17 cellular contexts compared by ENCODE assay signal in genomic region chr5:55072668-55073067, GRCh38. TPM values are rescaled to one million over a fixed set of nuclear protein-coding genes. Genes with fewer than 3 reads are reported as not detected.
DNase-seq lines count a peak whose midpoint lies in the region; ATAC-seq and TF ChIP-seq lines count a peak whose summit lies in the region.
"Had no signal": no experiment of that assay in that cellular context is flagged by ENCODE, and none has a peak within 500 bp of the region (broad histone marks: within the 10 kb centered on the region; RNA-seq: fewer than 3 reads in every experiment).

No MANE protein-coding gene starts in this region.

- intact Hi-C loops in activated CD4-positive, alpha-beta T cell treated with anti-CD3 and anti-CD28 coated beads, Interleukin-2, amount 10 ng/mL, durations not matched to agents 24 days and 14 days (cut with micrococcal nuclease), result loop anchor here (1.0 to 2.0 kb wide), 8 partner anchors 10 to 170 kb away; partner anchors contain the start of gene GZMA
- intact Hi-C loops in spleen (cut with DNase I; ENCODE audit: low total_unique reads), result no loop called here

- POLR2A ChIA-PET in activated naive CD8-positive, alpha-beta T cell treated with anti-CD3 and anti-CD28 coated beads, Interleukin-2, amount 10 ng/mL, durations not matched to agents 7 days and 5 days (lab: Charles Lee), result interaction anchor here (1.4 to 3.1 kb wide), 3 partner anchors 11 to 36 kb away, joined by 6 to 15 read pairs (median 7); partner anchors contain the start of gene GZMA

- no peaks in the 10 kb centered on the region for H3K27me3 Mint-ChIP-seq in activated CD4-positive, alpha-beta T cell treated with anti-CD3 and anti-CD28 coated beads, Interleukin-2, amount 10 ng/mL, durations not matched to agents 24 days and 14 days
- H3K27me3 Mint-ChIP-seq in activated naive CD8-positive, alpha-beta T cell treated with anti-CD3 and anti-CD28 coated beads, Interleukin-2, amount 10 ng/mL, durations not matched to agents 7 days and 5 days, result no peaks in the 10 kb centered on the region
- H3K27me3 Mint-ChIP-seq: dendritic cell treated with granulocyte-macrophage colony-stimulating factor and Interleukin-4, amounts not matched to agents 40 ng/mL and 50 ng/mL, for 4 days had no signal

- WGBS in spleen, 5 donors, result 12 to 27% (median 24%) methylated on average over 2 of the region's 2 CpGs

- peak; percentile 83 for ATAC-seq in activated naive CD8-positive, alpha-beta T cell treated with anti-CD3 and anti-CD28 coated beads, Interleukin-2, amount 10 ng/mL, durations not matched to agents 7 days and 5 days (ENCODE audit: low read depth)
- ATAC-seq in HG02798 (IDR thresholded peaks at IDR 0.05; ENCODE audit: poor library complexity, unreplicated experiment), result no peak
- ATAC-seq: A549, K562, left lung had no signal

- no peaks in the 10 kb centered on the region for H3K36me3 ChIP-seq in spleen
- H3K36me3 ChIP-seq: left lung had no signal

- peaks cover 41% of the 10 kb centered on the region for H3K4me1 Mint-ChIP-seq in activated CD4-positive, alpha-beta T cell treated with anti-CD3 and anti-CD28 coated beads, Interleukin-2, amount 10 ng/mL, durations not matched to agents 24 days and 14 days
- peaks cover 50% of the 10 kb centered on the region for H3K4me1 Mint-ChIP-seq in activated naive CD8-positive, alpha-beta T cell treated with anti-CD3 and anti-CD28 coated beads, Interleukin-2, amount 10 ng/mL, durations not matched to agents 7 days and 5 days

- DNase-seq in activated CD4-positive, alpha-beta T cell treated with anti-CD3 and anti-CD28 coated beads, Interleukin-2, amount 10 ng/mL, durations not matched to agents 24 days and 14 days, result peak; percentile 83
- DNase-seq in activated CD4-positive, alpha-beta T cell treated with anti-CD3 and anti-CD28 coated beads, Interleukin-2, amount 50 U/mL, for 48 hours, result no peak
- DNase-seq in Kasumi-1 (lab: John Stamatoyannopoulos, UW), result peak; percentile 11 to 29
- DNase-seq in activated naive CD8-positive, alpha-beta T cell treated with anti-CD3 and anti-CD28 coated beads, Interleukin-2, amount 10 ng/mL, durations not matched to agents 7 days and 5 days, result no peak
- no peak for DNase-seq in spleen
- DNase-seq in NCI-H1436 treated with DMSO at 0.1 percent for 48 hours (lab: John Stamatoyannopoulos, UW), result no peak
- no peak for DNase-seq in OCI-M2 (lab: John Stamatoyannopoulos, UW; ENCODE audit: unreplicated experiment)
- DNase-seq: COR-L47, left lung, NCI-H146, NCI-H510A treated with DMSO at 0.1 percent for 48 hours, PC-9 had no signal

- H3K9me3 Mint-ChIP-seq in activated CD4-positive, alpha-beta T cell treated with anti-CD3 and anti-CD28 coated beads, Interleukin-2, amount 10 ng/mL, durations not matched to agents 24 days and 14 days, result peaks cover 9% of the 10 kb centered on the region
- H3K9me3 Mint-ChIP-seq in activated naive CD8-positive, alpha-beta T cell treated with anti-CD3 and anti-CD28 coated beads, Interleukin-2, amount 10 ng/mL, durations not matched to agents 7 days and 5 days, result peaks cover 12% of the 10 kb centered on the region
- H3K9me3 Mint-ChIP-seq: dendritic cell treated with granulocyte-macrophage colony-stimulating factor and Interleukin-4, amounts not matched to agents 40 ng/mL and 50 ng/mL, for 4 days had no signal

- no peak for TF ChIP-seq POLR2A in spleen (IDR thresholded peaks at IDR 0.05)

- H3K9me3 ChIP-seq in spleen, result no peaks in the 10 kb centered on the region
- H3K9me3 ChIP-seq: A549, left lung had no signal

- H3K4me3 ChIP-seq in spleen, result no peak overlapping the region
- H3K4me3 ChIP-seq: A549, K562, left lung, PC-9 had no signal

- no peak for TF ChIP-seq CTCF in spleen (IDR thresholded peaks at IDR 0.05 in 8 of 11, conservative IDR thresholded peaks at IDR 0.05 in 3 of 11)

- H3K36me3 Mint-ChIP-seq in activated CD4-positive, alpha-beta T cell treated with anti-CD3 and anti-CD28 coated beads, Interleukin-2, amount 10 ng/mL, durations not matched to agents 24 days and 14 days (ENCODE audit: low read depth), result peaks cover 15% of the 10 kb centered on the region
- H3K36me3 Mint-ChIP-seq in activated naive CD8-positive, alpha-beta T cell treated with anti-CD3 and anti-CD28 coated beads, Interleukin-2, amount 10 ng/mL, durations not matched to agents 7 days and 5 days, result peaks cover 33% of the 10 kb centered on the region

- peak overlapping the region in 5 of 8 donors; percentile 9 to 60 (median 51) for H3K27ac ChIP-seq in spleen
- H3K27ac ChIP-seq: A549, left lung, PC-9 had no signal

- peaks cover 0 to 16% (median 0%) of the 10 kb centered on the region in 6 donors for H3K4me1 ChIP-seq in spleen
- H3K4me1 ChIP-seq: A549, left lung had no signal

- H3K4me3 Mint-ChIP-seq in activated CD4-positive, alpha-beta T cell treated with anti-CD3 and anti-CD28 coated beads, Interleukin-2, amount 10 ng/mL, durations not matched to agents 24 days and 14 days, result peak overlapping the region; percentile 65
- H3K4me3 Mint-ChIP-seq in activated naive CD8-positive, alpha-beta T cell treated with anti-CD3 and anti-CD28 coated beads, Interleukin-2, amount 10 ng/mL, durations not matched to agents 7 days and 5 days, result peak overlapping the region; percentile 75
- H3K4me3 Mint-ChIP-seq: dendritic cell treated with granulocyte-macrophage colony-stimulating factor and Interleukin-4, amounts not matched to agents 40 ng/mL and 50 ng/mL, for 4 days had no signal

- H3K27ac Mint-ChIP-seq in activated CD4-positive, alpha-beta T cell treated with anti-CD3 and anti-CD28 coated beads, Interleukin-2, amount 10 ng/mL, durations not matched to agents 24 days and 14 days, result peak overlapping the region; percentile 87
- H3K27ac Mint-ChIP-seq in activated naive CD8-positive, alpha-beta T cell treated with anti-CD3 and anti-CD28 coated beads, Interleukin-2, amount 10 ng/mL, durations not matched to agents 7 days and 5 days, result peak overlapping the region; percentile 90
- H3K27ac Mint-ChIP-seq: dendritic cell treated with granulocyte-macrophage colony-stimulating factor and Interleukin-4, amounts not matched to agents 40 ng/mL and 50 ng/mL, for 4 days had no signal

- no peaks in the 10 kb centered on the region for H3K27me3 ChIP-seq in spleen (replicated peaks in 1 of 7)
- H3K27me3 ChIP-seq: left lung had no signal

RNA-seq across cellular contexts. Expression of gene GZMA, which starts 29.8 kb away (rescaled TPM):
- total RNA-seq in activated CD4-positive, alpha-beta T cell treated with anti-CD3 and anti-CD28 coated beads, Interleukin-2, amount 10 ng/mL, durations not matched to agents 24 days and 14 days, result 87.6 and 91.2 TPM in 2 replicates
- 100 to 1,000 TPM; 242 to 250 TPM for total RNA-seq in activated naive CD8-positive, alpha-beta T cell treated with anti-CD3 and anti-CD28 coated beads, Interleukin-2, amount 10 ng/mL, durations not matched to agents 7 days and 5 days
- total RNA-seq in spleen, result 10 to 100 TPM; 19.6 to 40.5 (median 24.6) TPM
- polyA plus RNA-seq in spleen, result 10 to 100 TPM; 14.7 to 21.9 (median 15.6) TPM
- total RNA-seq: K562, PC-9 had no signal
- polyA plus RNA-seq: A549, K562 had no signal

RNA-seq across cellular contexts. Expression of gene GZMK, which starts 48.6 kb away (rescaled TPM):
- 0.70 and 0.78 TPM in 2 replicates for total RNA-seq in activated CD4-positive, alpha-beta T cell treated with anti-CD3 and anti-CD28 coated beads, Interleukin-2, amount 10 ng/mL, durations not matched to agents 24 days and 14 days
- 10 to 100 TPM; 60.4 to 72.4 TPM for total RNA-seq in activated naive CD8-positive, alpha-beta T cell treated with anti-CD3 and anti-CD28 coated beads, Interleukin-2, amount 10 ng/mL, durations not matched to agents 7 days and 5 days
- total RNA-seq in spleen, result 10 to 100 TPM; 13.2 to 37.1 (median 22.4) TPM
- 10 to 100 TPM in 2 of 3 donors, 1 to 10 TPM in 1; 4.9 to 16.8 (median 16.2) TPM for polyA plus RNA-seq in spleen
- total RNA-seq: astrocyte, K562, PC-9 had no signal
- polyA plus RNA-seq: A549, K562 had no signal

Comparison
In these comparisons a context has a peak if more than half of its experiments do, and no peak if none do; other contexts are left out.
1. DNase-seq: peak in activated CD4-positive, alpha-beta T cell treated with anti-CD3 and anti-CD28 coated beads, Interleukin-2, amount 10 ng/mL, durations not matched to agents 24 days and 14 days (single experiment) and Kasumi-1 (2 of 2); none in activated CD4-positive, alpha-beta T cell treated with anti-CD3 and anti-CD28 coated beads, Interleukin-2, amount 50 U/mL, for 48 hours (0 of 2), activated naive CD8-positive, alpha-beta T cell treated with anti-CD3 and anti-CD28 coated beads, Interleukin-2, amount 10 ng/mL, durations not matched to agents 7 days and 5 days (single experiment), spleen (single experiment), NCI-H1436 treated with DMSO at 0.1 percent for 48 hours (single experiment) and OCI-M2 (single experiment).